In the genomic region with DNA sequence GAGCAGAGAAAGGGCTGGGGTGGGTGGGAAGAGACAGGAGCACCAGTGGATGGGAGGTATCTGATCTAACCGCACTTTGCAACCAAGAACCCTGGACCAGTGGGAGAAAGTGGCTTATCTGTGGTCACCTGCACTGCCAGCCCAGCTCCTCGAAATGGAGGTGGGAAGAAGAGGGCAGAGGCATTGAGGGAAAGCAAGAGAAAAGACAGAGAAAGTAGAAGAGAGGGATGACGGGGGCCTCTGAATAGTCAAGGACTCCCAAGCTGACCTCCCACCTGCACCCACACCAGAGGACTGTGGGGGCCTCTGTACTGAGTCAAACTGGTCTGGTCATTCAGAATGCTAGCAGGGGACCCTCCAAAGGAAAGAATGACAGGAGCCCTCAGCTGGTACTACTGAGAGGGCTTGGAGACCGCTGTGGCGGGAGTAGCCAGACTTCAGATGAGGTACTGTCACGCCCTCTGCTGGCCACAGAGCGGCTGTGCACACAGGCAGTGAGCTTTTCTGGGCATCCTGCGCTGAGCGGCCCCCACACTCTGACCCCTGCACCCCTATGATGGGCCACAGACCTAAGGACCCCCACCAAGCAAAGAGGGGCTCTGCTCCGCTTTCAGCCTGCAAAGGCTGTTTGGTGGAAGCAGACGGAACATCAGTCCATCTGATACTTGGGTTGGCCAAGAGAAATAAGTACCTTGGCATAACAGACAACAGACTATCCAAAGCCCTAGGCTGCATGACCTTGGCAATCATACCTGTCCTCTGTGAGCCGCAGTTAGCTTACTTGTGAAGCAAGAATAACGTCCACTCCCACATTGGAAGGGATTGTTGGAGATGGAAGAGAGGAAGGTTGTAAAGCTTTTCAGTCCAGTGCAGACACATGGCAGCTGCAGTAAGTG, we compare ENCODE assay signal across 8 cellular contexts.
DNase-seq lines count a peak whose midpoint lies in the region; ATAC-seq and TF ChIP-seq lines count a peak whose summit lies in the region.

No MANE protein-coding gene starts in this region.

- H3K27ac ChIP-seq in right cardiac atrium (ENCODE audit: low read length) = no peak overlapping the region

- no peak overlapping the region for H3K4me3 Mint-ChIP-seq in T-cell

- TF ChIP-seq CTCF in GM12873 (IDR thresholded peaks at IDR 0.05; ENCODE audit: insufficient read depth, low read depth, low read length, missing control alignments) = peak; percentile 97
- peak; percentile 96 for TF ChIP-seq CTCF in LNCaP clone FGC (IDR thresholded peaks at IDR 0.05; ENCODE audit: control insufficient read depth, extremely low read depth, insufficient read depth)

- peaks cover 3 to 22% of the 10 kb centered on the region in 2 donors for H3K27me3 Mint-ChIP-seq in T-cell

- no peaks in the 10 kb centered on the region for H3K9me3 Mint-ChIP-seq in T-cell

- H3K36me3 Mint-ChIP-seq in T-cell = no peaks in the 10 kb centered on the region

- no peak overlapping the region for H3K27ac Mint-ChIP-seq in T-cell

- intact Hi-C loops in right cardiac atrium (cut with DNase I) (loop anchor here (2.0 to 10.0 kb wide), 5 partner anchors 110 to 270 kb away; partner anchors contain the start of gene COL13A1 (in 3 of the 4)), sciatic nerve (cut with DNase I) (loop anchor here (10.0 kb wide), 1 partner anchor 270 kb away; no protein-coding TSS in a partner anchor)

- peak in 3 of 4 experiments; percentile 59 to 73 (median 65) for ATAC-seq in T-cell (replicated peaks in 1 of 4)
- ATAC-seq in right cardiac atrium = peak; percentile 71 to 78
- peak; percentile 89 for ATAC-seq in sciatic nerve
- no peak for ATAC-seq in GM18498 (IDR thresholded peaks at IDR 0.05; ENCODE audit: unreplicated experiment)

- POLR2A ChIA-PET in T-cell (lab: Charles Lee) = no interaction called here

- 27% methylated on average over 13 of the region's 13 CpGs for WGBS in right cardiac atrium

- CTCF ChIA-PET in T-cell (lab: Charles Lee) = interaction anchor here (0.6 to 1.1 kb wide), 4 partner anchors 16 to 128 kb away, joined by 3 to 8 read pairs (median 4); no protein-coding TSS in a partner anchor

- no peak for DNase-seq in LNCaP clone FGC (ENCODE audit: low read depth)
- DNase-seq in T-cell = peak in 32 of 34 experiments; percentile 1 to 51 (median 32)
- peak in 53 of 56 donors; percentile 8 to 75 (median 40) for DNase-seq in amygdala (lab: John Stamatoyannopoulos, UW)
- peak; percentile 77 to 91 (median 86) for DNase-seq in right cardiac atrium
- DNase-seq in sciatic nerve (ENCODE audit: low spot score) = peak; percentile 85
- DNase-seq in GOT3 (lab: John Stamatoyannopoulos, UW) = no peak

- H3K4me1 ChIP-seq in right cardiac atrium (ENCODE audit: control insufficient read depth, insufficient read depth, low read length) = peaks cover 19% of the 10 kb centered on the region

- no peaks in the 10 kb centered on the region for H3K9me3 ChIP-seq in right cardiac atrium (ENCODE audit: control insufficient read depth, low read length)

- H3K4me3 ChIP-seq in LNCaP clone FGC (ENCODE audit: low read depth, low read length) (no peak overlapping the region), right cardiac atrium (ENCODE audit: low read length) (no peak overlapping the region)

- no peaks in the 10 kb centered on the region for H3K27me3 ChIP-seq in right cardiac atrium (ENCODE audit: control insufficient read depth, insufficient read depth)

- no peaks in the 10 kb centered on the region for H3K4me1 Mint-ChIP-seq in T-cell

Comparison
In these comparisons a context has a peak if more than half of its experiments do, and no peak if none do; other contexts are left out.
1. DNase-seq: peak in T-cell (32 of 34), amygdala (53 of 56), right cardiac atrium (3 of 3) and sciatic nerve (single experiment); none in LNCaP clone FGC (single experiment) and GOT3 (single experiment).